ENCODE assay signal across 12 cellular contexts in genomic region chr2:223969856-223970255, GRCh38. TPM values are rescaled to one million over a fixed set of nuclear protein-coding genes. Genes with fewer than 3 reads are reported as not detected.
DNase-seq lines count a peak whose midpoint lies in the region; ATAC-seq and TF ChIP-seq lines count a peak whose summit lies in the region.
"Had no signal": no experiment of that assay in that cellular context is flagged by ENCODE, and none has a peak within 500 bp of the region (broad histone marks: within the 10 kb centered on the region; RNA-seq: fewer than 3 reads in every experiment).

No MANE protein-coding gene starts in this region.

- H3K9me3 ChIP-seq in Karpas-422 (ENCODE audit: low read length), result no peaks in the 10 kb centered on the region
- H3K9me3 ChIP-seq: right atrium auricular region had no signal

- peaks cover 19% of the 10 kb centered on the region for H3K36me3 ChIP-seq in ACC112 (ENCODE audit: insufficient read depth, low read length)
- H3K36me3 ChIP-seq in Karpas-422 (ENCODE audit: insufficient read depth, low read length), result peaks cover 16% of the 10 kb centered on the region; the same call in 1 of the 2 replicates

- TF ChIP-seq POLR2A in lower leg skin (IDR thresholded peaks at IDR 0.05), result no peak

- ATAC-seq in GM18868 (IDR thresholded peaks at IDR 0.05; ENCODE audit: unreplicated experiment) (peak; percentile 14), GM21367 (IDR thresholded peaks at IDR 0.05; ENCODE audit: unreplicated experiment) (no peak)

- H3K4me3 ChIP-seq in ACC112 (ENCODE audit: low read depth, low read length) (no peak overlapping the region), Karpas-422 (ENCODE audit: low read length) (no peak overlapping the region), lower leg skin (ENCODE audit: low read depth, poor library complexity, severe bottlenecking) (no peak overlapping the region)
- H3K4me3 ChIP-seq: right atrium auricular region had no signal

- intact Hi-C loops in lower leg skin (cut with DNase I; ENCODE audit: low total_unique reads), result loop anchor here (5.0 kb wide), 1 partner anchor 312 kb away; no protein-coding TSS in a partner anchor

- H4K20me1 ChIP-seq in Karpas-422 (ENCODE audit: insufficient read depth, low read depth, low read length), result no peaks in the 10 kb centered on the region

- peak overlapping the region; percentile 64 for H3K27ac ChIP-seq in ACC112 (ENCODE audit: low read depth, low read length)
- H3K27ac ChIP-seq in Karpas-422 (ENCODE audit: low read length), result 0 out of 2 replicates have a peak overlapping the region, but pooled peaks have one; percentile 34
- peak overlapping the region; percentile 42 for H3K27ac ChIP-seq in epithelial cell of prostate
- H3K27ac ChIP-seq: C4-2B, right atrium auricular region had no signal

- H3K79me2 ChIP-seq in ACC112 (ENCODE audit: control insufficient read depth, insufficient read depth, low read length, unreplicated experiment) (no peaks in the 10 kb centered on the region), Karpas-422 (ENCODE audit: low read length) (peaks cover 5% of the 10 kb centered on the region)

- no peak for TF ChIP-seq CTCF in lower leg skin (IDR thresholded peaks at IDR 0.05)

- no peak overlapping the region for H3K4me2 ChIP-seq in Karpas-422 (ENCODE audit: low read depth, low read length, poor library complexity, severe bottlenecking)

- DNase-seq in Karpas-422 (no peak), epithelial cell of prostate (ENCODE audit: low read depth, low spot score) (no peak), lower leg skin (ENCODE audit: low spot score in 2 of 2) (no peak)
- DNase-seq in NK-92 treated with Interleukin-12 subunit alpha and Interleukin-12 subunit beta, amount 100 ng/mL, for 24 hours (lab: John Stamatoyannopoulos, UW), result no peak
- DNase-seq in stimulated activated CD4-positive, alpha-beta T cell treated with anti-CD3 and anti-CD28 coated beads, Interleukin-2, amount 100 ng/mL, for 48 hours, result no peak
- DNase-seq: activated B cell treated with CpG ODN at 0.5 μM for 24 hours, glutamatergic neuron had no signal

- 84 to 90% methylated on average over 1 of the region's 1 CpG for WGBS in lower leg skin, 2 donors

- no peak overlapping the region for H2AFZ ChIP-seq in ACC112 (ENCODE audit: low read length, unreplicated experiment)
- no peak overlapping the region for H2AFZ ChIP-seq in Karpas-422 (ENCODE audit: low read length)

- H3K4me1 ChIP-seq in ACC112 (ENCODE audit: control insufficient read depth, insufficient read depth, low read length, unreplicated experiment) (peaks cover 25% of the 10 kb centered on the region), Karpas-422 (ENCODE audit: low read length) (peaks cover 6% of the 10 kb centered on the region)
- H3K4me1 ChIP-seq: right atrium auricular region had no signal

- H3K27me3 ChIP-seq in ACC112 (ENCODE audit: insufficient read depth, low read length), result no peaks in the 10 kb centered on the region
- no peaks in the 10 kb centered on the region for H3K27me3 ChIP-seq in Karpas-422 (ENCODE audit: low read length)
- H3K27me3 ChIP-seq: right atrium auricular region had no signal

- H3K9me2 ChIP-seq in Karpas-422 (replicated peaks; ENCODE audit: insufficient read depth, low read length), result no peaks in the 10 kb centered on the region

- no peak overlapping the region for H3K9ac ChIP-seq in Karpas-422 (ENCODE audit: low read length)

RNA-seq across cellular contexts. Expression of gene MRPL44, which starts 12.6 kb away (rescaled TPM):
- total RNA-seq in Karpas-422 (2014; rRNA removed; shearing (Covaris generic); ENCODE audit: low replicate concordance), result 26.8 and 34.9 TPM in 2 replicates
- 10 to 100 TPM; 19.6 to 27.5 (median 21.5) TPM for total RNA-seq in lower leg skin

RNA-seq across cellular contexts. Expression of gene WDFY1, which starts 24.7 kb away (rescaled TPM):
- 21.9 and 34.7 TPM in 2 replicates for total RNA-seq in Karpas-422 (2014; rRNA removed; shearing (Covaris generic); ENCODE audit: low replicate concordance)
- 10 to 100 TPM; 28.1 to 38.4 (median 31.8) TPM for total RNA-seq in lower leg skin
